8 cellular contexts compared by ENCODE assay signal in genomic region chr22:36330655-36331305, GRCh38. TPM values are rescaled to one million over a fixed set of nuclear protein-coding genes. Genes with fewer than 3 reads are reported as not detected.
A peak's percentile ranks its signal among the peaks of the same experiment; 100 is the strongest.
DNase-seq lines count a peak whose midpoint lies in the region; ATAC-seq, FAIRE-seq and TF ChIP-seq lines count a peak whose summit lies in the region.

No MANE protein-coding gene starts in this region.

- no peaks in the 10 kb centered on the region for H3K9me3 Mint-ChIP-seq in nephron

- H3K4me1 Mint-ChIP-seq in nephron: peaks cover 80% of the 10 kb centered on the region

- H3K36me3 ChIP-seq in SJCRH30 (peaks cover 55% of the 10 kb centered on the region), H1 (ENCODE audit: control insufficient read depth in 2 of 4, insufficient read depth in 4 of 4, low read length in 3 of 4) (peaks cover 8 to 26% (median 15%) of the 10 kb centered on the region in 4 experiments; a peak in 6 of 8 replicates)

- H2BK120ac ChIP-seq in H1 (replicated peaks; ENCODE audit: low read depth, low read length): no peak overlapping the region

- peaks cover 4 to 34% of the 10 kb centered on the region in 2 experiments for H4K20me1 ChIP-seq in H1 (replicated peaks in 1 of 2; ENCODE audit: control insufficient read depth in 1 of 2, insufficient read depth in 2 of 2, low read length in 2 of 2)

- peak overlapping the region; percentile 82 for H3K4ac ChIP-seq in H1 (replicated peaks; ENCODE audit: insufficient read length, low read depth, low read length)

- peak overlapping the region; percentile 81 for H4K91ac ChIP-seq in H1 (replicated peaks; ENCODE audit: insufficient read length, low read length)

- H3K4me3 ChIP-seq in SJCRH30 (no peak overlapping the region), H1 (ENCODE audit: extremely low read depth in 1 of 4, insufficient read depth in 2 of 4, low read depth in 3 of 4, low read length in 4 of 4) (no peak overlapping the region)

- H3K27ac ChIP-seq in SJCRH30 (peak overlapping the region; percentile 70), H1 (ENCODE audit: low read depth, low read length) (peak overlapping the region; percentile 98)

- TF ChIP-seq RAD21 in H1 (IDR thresholded peaks at IDR 0.05 in 1 of 2, conservative IDR thresholded peaks at IDR 0.05 in 1 of 2; ENCODE audit: low read depth in 2 of 2, low read length in 2 of 2): no peak

- peaks cover 0 to 92% of the 10 kb centered on the region in 2 experiments; a peak in 2 of 4 replicates for H3K79me2 ChIP-seq in H1 (ENCODE audit: control insufficient read depth in 1 of 2, insufficient read depth in 2 of 2, low read length in 2 of 2)

- peaks cover 13% of the 10 kb centered on the region for H3K79me1 ChIP-seq in H1 (ENCODE audit: low read depth, low read length)

- peaks cover 58% of the 10 kb centered on the region for H3K36me3 Mint-ChIP-seq in nephron (ENCODE audit: low read depth)

- H3K14ac ChIP-seq in H1 (ENCODE audit: insufficient read length): no peak overlapping the region

- peak overlapping the region; percentile 100; the same call in 1 of the 2 replicates for H2AK5ac ChIP-seq in H1 (ENCODE audit: low read depth, low read length)

- no peak overlapping the region for H3K23ac ChIP-seq in H1 (ENCODE audit: insufficient read length)

- H3K27me3 ChIP-seq in SJCRH30 (no peaks in the 10 kb centered on the region), H1 (replicated peaks in 1 of 4; ENCODE audit: control insufficient read depth in 3 of 4, extremely low read depth in 1 of 4, insufficient read depth in 3 of 4, low read length in 3 of 4) (no peaks in the 10 kb centered on the region)

- no peak for TF ChIP-seq EP300 in H1 (IDR thresholded peaks at IDR 0.05; ENCODE audit: borderline replicate concordance in 1 of 2, low read depth in 2 of 2, low read length in 2 of 2)

- no peak overlapping the region for H4K5ac ChIP-seq in H1 (ENCODE audit: insufficient read length, low read depth, low read length)

- POLR2A ChIA-PET in H1 (lab: Charles Lee; ENCODE audit: partially characterized antibody): interaction anchor here (0.8 to 3.8 kb wide), 21 partner anchors 8 to 151 kb away, joined by 3 to 24 read pairs (median 5); partner anchors contain the start of genes MYH9 and TXN2

- peak overlapping the region; percentile 8; the same call in 1 of the 2 replicates for H2BK20ac ChIP-seq in H1 (ENCODE audit: low read length)

- peak overlapping the region; percentile 100 for H2BK12ac ChIP-seq in H1 (ENCODE audit: low read depth, low read length)

- H3K4me1 ChIP-seq in SJCRH30 (peaks cover 74% of the 10 kb centered on the region), H1 (replicated peaks in 1 of 4; ENCODE audit: control insufficient read depth in 3 of 4, insufficient read depth in 4 of 4, low read length in 3 of 4) (peaks cover 9 to 46% (median 31%) of the 10 kb centered on the region in 4 experiments)

- CTCF ChIA-PET in H1 (lab: Charles Lee; ENCODE audit: partially characterized antibody): interaction anchor here (0.8 to 6.0 kb wide), 6 partner anchors 16 to 156 kb away, joined by 3 to 33 read pairs (median 3); no protein-coding TSS in a partner anchor

- peak overlapping the region in 2 of 3 experiments; percentile 27 to 39 for H3K4me3 Mint-ChIP-seq in nephron

- no peak overlapping the region; a peak in 1 of 4 replicates for H3K4me2 ChIP-seq in H1 (ENCODE audit: insufficient read depth in 1 of 2, low read depth in 2 of 2, low read length in 2 of 2)

- H3K18ac ChIP-seq in H1 (ENCODE audit: extremely low read depth, low read length): peak overlapping the region; percentile 41; the same call in 1 of the 2 replicates

- no peak for FAIRE-seq in H1 (lab: Jason Lieb, UNC)

- no peak overlapping the region for H3K56ac ChIP-seq in H1 (replicated peaks; ENCODE audit: insufficient read length, low read depth, low read length)

- H2BK5ac ChIP-seq in H1 (ENCODE audit: low read depth, low read length): peak overlapping the region; percentile 98

- no peak overlapping the region for H2AFZ ChIP-seq in H1 (ENCODE audit: low read length)

- H3K27ac Mint-ChIP-seq in nephron: peak overlapping the region; percentile 95 to 100 (median 99)

- H4K8ac ChIP-seq in H1 (ENCODE audit: extremely low read depth, insufficient read depth, low read length): peak overlapping the region; percentile 86; the same call in 1 of the 2 replicates

- H3K9ac ChIP-seq in H1 (replicated peaks in 1 of 4; ENCODE audit: extremely low read depth in 1 of 4, low read depth in 3 of 4, low read length in 3 of 4): peak overlapping the region in 3 of 4 experiments; percentile 0 to 45 (median 2); a peak in 3 of 7 replicates

- TF ChIP-seq CTCF in H1 (IDR thresholded peaks at IDR 0.05; ENCODE audit: control extremely low read depth in 1 of 3, insufficient read depth in 1 of 3, low read depth in 1 of 3, low read length in 3 of 3): no peak
- TF ChIP-seq CTCF in nephron (IDR thresholded peaks at IDR 0.05; ENCODE audit: unreplicated experiment in 3 of 3): no peak

- 83% methylated on average over 20 of the region's 20 CpGs; no CpG with 5 or more reads in 1 of the 2 experiments for WGBS in H1 (ENCODE audit: extremely low coverage in 1 of 2, insufficient coverage in 1 of 2, insufficient read length in 1 of 2, insufficient replicate concordance in 2 of 2, low coverage in 1 of 2, low lambda C conversion rate in 2 of 2, missing lambda C conversion rate in 1 of 2), 2 experiments

- no peaks in the 10 kb centered on the region for H3K27me3 Mint-ChIP-seq in nephron (ENCODE audit: low read depth)

- H2BK15ac ChIP-seq in H1 (ENCODE audit: low read length): peak overlapping the region; percentile 74; the same call in 1 of the 2 replicates

- DNase-seq in GDM1 (lab: John Stamatoyannopoulos, UW) (peak; percentile 38), SJCRH30 (no peak), H1 (ENCODE audit: low read depth in 1 of 2, low spot score in 2 of 2) (no peak), superior temporal gyrus (ENCODE audit: extremely low spot score) (no peak), NCI-H526 treated with DMSO at 0.1 percent for 48 hours (lab: John Stamatoyannopoulos, UW) (no peak)
- no peak for DNase-seq in stimulated activated CD4-positive, alpha-beta T cell treated with anti-CD3 and anti-CD28 coated beads, Interleukin-4, amount 100 ng/mL, for 1 hour

- H3K9me3 ChIP-seq in SJCRH30 (replicated peaks): no peaks in the 10 kb centered on the region
- no peaks in the 10 kb centered on the region for H3K9me3 ChIP-seq in H1 (ENCODE audit: insufficient read depth in 2 of 2, low read depth in 1 of 2, low read length in 1 of 2)

- peak; percentile 9 to 28; a peak in 2 of 3 replicates for TF ChIP-seq POLR2A in H1 (IDR thresholded peaks at IDR 0.05; ENCODE audit: control extremely low read depth in 1 of 2, low read depth in 2 of 2, low read length in 2 of 2)

- no peak for ATAC-seq in GM21515 (IDR thresholded peaks at IDR 0.05; ENCODE audit: unreplicated experiment)

- no peaks in the 10 kb centered on the region for H3K23me2 ChIP-seq in H1 (ENCODE audit: low read depth, low read length)

TF ChIP-seq in H1, 55 proteins besides CTCF, POLR2A, EP300 and RAD21:
- TF ChIP-seq CEBPB (IDR thresholded peaks at IDR 0.05; ENCODE audit: low read depth, low read length): no peak
- peak; percentile 24; the same call in 1 of the 2 replicates for TF ChIP-seq POLR2AphosphoS5 (IDR thresholded peaks at IDR 0.05; ENCODE audit: low read depth, low read length)
- peak; percentile 15 for TF ChIP-seq TAF7 (optimal IDR thresholded peaks at IDR 0.05; ENCODE audit: borderline replicate concordance, low read depth, low read length)
- peak; percentile 24; the same call in 1 of the 2 replicates for TF ChIP-seq SRF (IDR thresholded peaks at IDR 0.05; ENCODE audit: low read depth, low read length)
- no peak for TF ChIP-seq SIRT6 (IDR thresholded peaks at IDR 0.05; ENCODE audit: low read length)
TF ChIP-seq in H1: peak in this region for 3.

RNA-seq across cellular contexts. Expression of gene MYH9, which starts 57.0 kb away (rescaled TPM):
- total RNA-seq in SJCRH30 (2014; rRNA removed; shearing (Covaris generic)): 151 TPM in 2 replicates
- total RNA-seq in H1 (2021; fragmentation: NEBNext Ultra II Directional; extraction: Animal tissue kit (Norgen Biotek cat#: 25700)): 295 and 322 TPM in 2 replicates
- 24.9 and 37.2 TPM in 2 replicates for polyA plus RNA-seq in H1 (2011; rRNA removed)
- 53.6 TPM for polyA plus RNA-seq in H1 (2011; cell fraction: cytosol; rRNA removed)
- 110 TPM for polyA plus RNA-seq in H1 (2011; cell fraction: nucleus; rRNA removed)
- 140 to 212 TPM (median 199 TPM) in 4 replicates for polyA plus RNA-seq in H1 (2012, experiment 1 of 2)
- polyA plus RNA-seq in H1 (2012, experiment 2 of 2): 59.9 TPM
- 89.1 TPM for polyA plus RNA-seq in H1 (2013, experiment 1 of 2)
- polyA plus RNA-seq in H1 (2013, experiment 2 of 2): 76.1 TPM
- 273 and 366 TPM in 2 replicates for polyA minus RNA-seq in H1 (2011; rRNA and poly(A)+ RNA removed)
- 92.9 TPM for polyA minus RNA-seq in H1 (2011; cell fraction: cytosol; rRNA and poly(A)+ RNA removed)
- 95.2 TPM for polyA minus RNA-seq in H1 (2011; cell fraction: nucleus; rRNA and poly(A)+ RNA removed)
